Comparison of ENCODE assay signal across 3 cellular contexts in the genomic region with DNA sequence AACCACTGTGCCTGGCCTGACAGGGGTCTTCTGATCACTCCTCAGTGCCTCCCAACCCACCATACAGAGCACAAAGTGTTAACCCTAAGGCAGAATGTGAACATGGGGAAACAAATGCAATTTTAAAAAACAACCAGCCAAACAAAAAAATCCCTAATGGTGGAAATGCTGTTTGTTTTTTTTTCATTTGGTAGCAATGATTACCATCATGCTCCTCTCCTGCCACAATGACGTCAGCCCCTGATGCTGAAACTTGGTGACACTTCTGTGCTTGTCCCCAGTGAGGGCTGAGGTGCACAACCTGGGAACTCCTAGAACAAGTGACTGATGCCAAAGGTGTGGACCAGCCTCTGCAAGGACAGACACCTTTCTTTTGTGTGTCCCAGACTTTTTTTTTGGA.
TF ChIP-seq lines count a peak whose summit lies in the region.

No MANE protein-coding gene starts in this region.

TF ChIP-seq in IMR-90, 13 proteins besides CTCF, POLR2A, EP300 and RAD21:
- TF ChIP-seq SMC3 (IDR thresholded peaks at IDR 0.05; ENCODE audit: low read depth, low read length): no peak
- TF ChIP-seq FOS (IDR thresholded peaks at IDR 0.05; ENCODE audit: low read depth, low read length): no peak
- no peak for TF ChIP-seq RCOR1 (IDR thresholded peaks at IDR 0.05; ENCODE audit: insufficient replicate concordance, low read length)
- TF ChIP-seq, protein P1, sequence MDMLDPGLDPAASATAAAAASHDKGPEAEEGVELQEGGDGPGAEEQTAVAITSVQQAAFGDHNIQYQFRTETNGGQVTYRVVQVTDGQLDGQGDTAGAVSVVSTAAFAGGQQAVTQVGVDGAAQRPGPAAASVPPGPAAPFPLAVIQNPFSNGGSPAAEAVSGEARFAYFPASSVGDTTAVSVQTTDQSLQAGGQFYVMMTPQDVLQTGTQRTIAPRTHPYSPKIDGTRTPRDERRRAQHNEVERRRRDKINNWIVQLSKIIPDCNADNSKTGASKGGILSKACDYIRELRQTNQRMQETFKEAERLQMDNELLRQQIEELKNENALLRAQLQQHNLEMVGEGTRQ (IDR thresholded peaks at IDR 0.05; ENCODE audit: low read depth, low read length): no peak
- no peak for TF ChIP-seq RFX5 (IDR thresholded peaks at IDR 0.05; ENCODE audit: low read depth, low read length)
- no peak for TF ChIP-seq BHLHE40 (IDR thresholded peaks at IDR 0.05; ENCODE audit: low read depth, low read length)
- TF ChIP-seq CEBPB (IDR thresholded peaks at IDR 0.05; ENCODE audit: low read depth, low read length): no peak
- TF ChIP-seq, protein P2, sequence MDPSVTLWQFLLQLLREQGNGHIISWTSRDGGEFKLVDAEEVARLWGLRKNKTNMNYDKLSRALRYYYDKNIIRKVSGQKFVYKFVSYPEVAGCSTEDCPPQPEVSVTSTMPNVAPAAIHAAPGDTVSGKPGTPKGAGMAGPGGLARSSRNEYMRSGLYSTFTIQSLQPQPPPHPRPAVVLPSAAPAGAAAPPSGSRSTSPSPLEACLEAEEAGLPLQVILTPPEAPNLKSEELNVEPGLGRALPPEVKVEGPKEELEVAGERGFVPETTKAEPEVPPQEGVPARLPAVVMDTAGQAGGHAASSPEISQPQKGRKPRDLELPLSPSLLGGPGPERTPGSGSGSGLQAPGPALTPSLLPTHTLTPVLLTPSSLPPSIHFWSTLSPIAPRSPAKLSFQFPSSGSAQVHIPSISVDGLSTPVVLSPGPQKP (IDR thresholded peaks at IDR 0.05; ENCODE audit: borderline replicate concordance, low read depth, low read length): no peak
- no peak for TF ChIP-seq MAZ (IDR thresholded peaks at IDR 0.05; ENCODE audit: borderline replicate concordance, low read depth, low read length)

TF ChIP-seq in HEK293T, 16 proteins besides CTCF, POLR2A, EP300 and RAD21:
- no peak for TF ChIP-seq ARNT (IDR thresholded peaks at IDR 0.05)
- TF ChIP-seq TARDBP (IDR thresholded peaks at IDR 0.05): no peak
- no peak for TF ChIP-seq FOXK2 (IDR thresholded peaks at IDR 0.05)
- TF ChIP-seq ELF4 (IDR thresholded peaks at IDR 0.05): no peak
- no peak for TF ChIP-seq CTBP1 (IDR thresholded peaks at IDR 0.05; ENCODE audit: borderline replicate concordance)
- TF ChIP-seq ZNF384 (IDR thresholded peaks at IDR 0.05): no peak
- no peak for TF ChIP-seq FOXA1 (IDR thresholded peaks at IDR 0.05)
- no peak for TF ChIP-seq SUZ12 (IDR thresholded peaks at IDR 0.05)

TF ChIP-seq in SK-N-SH, 30 proteins besides CTCF, POLR2A, EP300 and RAD21:
- no peak for TF ChIP-seq TEAD4 (IDR thresholded peaks at IDR 0.05; ENCODE audit: borderline replicate concordance, insufficient read depth)
- no peak for TF ChIP-seq TCF12 (IDR thresholded peaks at IDR 0.05)
- TF ChIP-seq, protein P1 (IDR thresholded peaks at IDR 0.05; ENCODE audit: borderline replicate concordance, low read depth, low read length): no peak
- TF ChIP-seq, protein P3, sequence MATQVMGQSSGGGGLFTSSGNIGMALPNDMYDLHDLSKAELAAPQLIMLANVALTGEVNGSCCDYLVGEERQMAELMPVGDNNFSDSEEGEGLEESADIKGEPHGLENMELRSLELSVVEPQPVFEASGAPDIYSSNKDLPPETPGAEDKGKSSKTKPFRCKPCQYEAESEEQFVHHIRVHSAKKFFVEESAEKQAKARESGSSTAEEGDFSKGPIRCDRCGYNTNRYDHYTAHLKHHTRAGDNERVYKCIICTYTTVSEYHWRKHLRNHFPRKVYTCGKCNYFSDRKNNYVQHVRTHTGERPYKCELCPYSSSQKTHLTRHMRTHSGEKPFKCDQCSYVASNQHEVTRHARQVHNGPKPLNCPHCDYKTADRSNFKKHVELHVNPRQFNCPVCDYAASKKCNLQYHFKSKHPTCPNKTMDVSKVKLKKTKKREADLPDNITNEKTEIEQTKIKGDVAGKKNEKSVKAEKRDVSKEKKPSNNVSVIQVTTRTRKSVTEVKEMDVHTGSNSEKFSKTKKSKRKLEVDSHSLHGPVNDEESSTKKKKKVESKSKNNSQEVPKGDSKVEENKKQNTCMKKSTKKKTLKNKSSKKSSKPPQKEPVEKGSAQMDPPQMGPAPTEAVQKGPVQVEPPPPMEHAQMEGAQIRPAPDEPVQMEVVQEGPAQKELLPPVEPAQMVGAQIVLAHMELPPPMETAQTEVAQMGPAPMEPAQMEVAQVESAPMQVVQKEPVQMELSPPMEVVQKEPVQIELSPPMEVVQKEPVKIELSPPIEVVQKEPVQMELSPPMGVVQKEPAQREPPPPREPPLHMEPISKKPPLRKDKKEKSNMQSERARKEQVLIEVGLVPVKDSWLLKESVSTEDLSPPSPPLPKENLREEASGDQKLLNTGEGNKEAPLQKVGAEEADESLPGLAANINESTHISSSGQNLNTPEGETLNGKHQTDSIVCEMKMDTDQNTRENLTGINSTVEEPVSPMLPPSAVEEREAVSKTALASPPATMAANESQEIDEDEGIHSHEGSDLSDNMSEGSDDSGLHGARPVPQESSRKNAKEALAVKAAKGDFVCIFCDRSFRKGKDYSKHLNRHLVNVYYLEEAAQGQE (IDR thresholded peaks at IDR 0.05; ENCODE audit: low read depth, low read length): no peak
- TF ChIP-seq EZH2phosphoT487 (IDR thresholded peaks at IDR 0.05; ENCODE audit: borderline replicate concordance, low read depth): no peak
- TF ChIP-seq SMC3 (IDR thresholded peaks at IDR 0.05; ENCODE audit: low read depth, low read length): no peak
- TF ChIP-seq, protein P4, sequence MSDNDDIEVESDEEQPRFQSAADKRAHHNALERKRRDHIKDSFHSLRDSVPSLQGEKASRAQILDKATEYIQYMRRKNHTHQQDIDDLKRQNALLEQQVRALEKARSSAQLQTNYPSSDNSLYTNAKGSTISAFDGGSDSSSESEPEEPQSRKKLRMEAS (IDR thresholded peaks at IDR 0.05; ENCODE audit: low read depth): no peak
- TF ChIP-seq, protein P5, sequence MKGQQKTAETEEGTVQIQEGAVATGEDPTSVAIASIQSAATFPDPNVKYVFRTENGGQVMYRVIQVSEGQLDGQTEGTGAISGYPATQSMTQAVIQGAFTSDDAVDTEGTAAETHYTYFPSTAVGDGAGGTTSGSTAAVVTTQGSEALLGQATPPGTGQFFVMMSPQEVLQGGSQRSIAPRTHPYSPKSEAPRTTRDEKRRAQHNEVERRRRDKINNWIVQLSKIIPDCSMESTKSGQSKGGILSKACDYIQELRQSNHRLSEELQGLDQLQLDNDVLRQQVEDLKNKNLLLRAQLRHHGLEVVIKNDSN (IDR thresholded peaks at IDR 0.05; ENCODE audit: borderline replicate concordance, low read depth): no peak
- TF ChIP-seq GABPA (IDR thresholded peaks at IDR 0.05; ENCODE audit: low read depth): no peak
- TF ChIP-seq, protein P6, sequence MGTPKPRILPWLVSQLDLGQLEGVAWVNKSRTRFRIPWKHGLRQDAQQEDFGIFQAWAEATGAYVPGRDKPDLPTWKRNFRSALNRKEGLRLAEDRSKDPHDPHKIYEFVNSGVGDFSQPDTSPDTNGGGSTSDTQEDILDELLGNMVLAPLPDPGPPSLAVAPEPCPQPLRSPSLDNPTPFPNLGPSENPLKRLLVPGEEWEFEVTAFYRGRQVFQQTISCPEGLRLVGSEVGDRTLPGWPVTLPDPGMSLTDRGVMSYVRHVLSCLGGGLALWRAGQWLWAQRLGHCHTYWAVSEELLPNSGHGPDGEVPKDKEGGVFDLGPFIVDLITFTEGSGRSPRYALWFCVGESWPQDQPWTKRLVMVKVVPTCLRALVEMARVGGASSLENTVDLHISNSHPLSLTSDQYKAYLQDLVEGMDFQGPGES (IDR thresholded peaks at IDR 0.05; ENCODE audit: low read depth, low read length): no peak
- no peak for TF ChIP-seq POLR2AphosphoS5 (IDR thresholded peaks at IDR 0.05; ENCODE audit: low read depth, low read length)
- TF ChIP-seq RCOR1 (IDR thresholded peaks at IDR 0.05; ENCODE audit: low read length): no peak
- TF ChIP-seq RXRA (IDR thresholded peaks at IDR 0.05; ENCODE audit: borderline replicate concordance, low read depth): no peak
TF ChIP-seq in SK-N-SH: peak in this region for 0.
